In genomic region chr12:56266634-56267442, GRCh38 we compare ENCODE assay signal across 1 cellular context.
A peak's percentile ranks its signal among the peaks of the same experiment; 100 is the strongest.
TF ChIP-seq lines count a peak whose summit lies in the region.

Gene COQ10A, plus strand, starts transcription at chr12:56266942. Its CDS starts 177 bp downstream, at chr12:56267119.

TF ChIP-seq in WTC11, 78 proteins besides CTCF, POLR2A, EP300 and RAD21 (continued from another document and continues in another):
- TF ChIP-seq ZNF532 (CRISPR knock-in tag; IDR thresholded peaks at IDR 0.05; ENCODE audit: borderline replicate concordance), result no peak
- TF ChIP-seq ATF6 (CRISPR knock-in tag; IDR thresholded peaks at IDR 0.05), result no peak
- no peak for TF ChIP-seq NFE2L1 (CRISPR knock-in tag; IDR thresholded peaks at IDR 0.05)
- TF ChIP-seq PRRX2 (CRISPR knock-in tag; IDR thresholded peaks at IDR 0.05), result no peak
- no peak for TF ChIP-seq ELF4 (CRISPR knock-in tag; IDR thresholded peaks at IDR 0.05; ENCODE audit: low read depth)
- peak; percentile 87 for TF ChIP-seq KAT7 (CRISPR knock-in tag; IDR thresholded peaks at IDR 0.05; ENCODE audit: borderline replicate concordance)
- no peak for TF ChIP-seq ATF2 (CRISPR knock-in tag; IDR thresholded peaks at IDR 0.05; ENCODE audit: borderline replicate concordance, low read depth)
- TF ChIP-seq HMGA2 (CRISPR knock-in tag; IDR thresholded peaks at IDR 0.05), result no peak
- TF ChIP-seq ATF3 (CRISPR knock-in tag; conservative IDR thresholded peaks at IDR 0.05), result no peak
- TF ChIP-seq AR (CRISPR knock-in tag; IDR thresholded peaks at IDR 0.05), result no peak
- 0 out of 2 replicates have a peak, but pooled peaks have one; percentile 90 for TF ChIP-seq CBFB (CRISPR knock-in tag; IDR thresholded peaks at IDR 0.05; ENCODE audit: low read depth)
- TF ChIP-seq EMX1 (CRISPR knock-in tag; IDR thresholded peaks at IDR 0.05), result no peak
- TF ChIP-seq FOXP1 (CRISPR knock-in tag; IDR thresholded peaks at IDR 0.05; ENCODE audit: borderline replicate concordance), result peak; percentile 81
- no peak for TF ChIP-seq ERG (CRISPR knock-in tag; IDR thresholded peaks at IDR 0.05)
- TF ChIP-seq ZNF138 (CRISPR knock-in tag; conservative IDR thresholded peaks at IDR 0.05), result no peak
- no peak for TF ChIP-seq STAT6 (CRISPR knock-in tag; conservative IDR thresholded peaks at IDR 0.05; ENCODE audit: low read depth)
- peak; percentile 88; the same call in 1 of the 2 replicates for TF ChIP-seq SMAD3 (CRISPR knock-in tag; IDR thresholded peaks at IDR 0.05; ENCODE audit: borderline replicate concordance)
- TF ChIP-seq ZSCAN18 (CRISPR knock-in tag; IDR thresholded peaks at IDR 0.05), result no peak
- no peak for TF ChIP-seq PREB (CRISPR knock-in tag; IDR thresholded peaks at IDR 0.05; ENCODE audit: borderline replicate concordance)
- TF ChIP-seq PRDM15 (CRISPR knock-in tag; IDR thresholded peaks at IDR 0.05), result no peak
- TF ChIP-seq CDX4 (CRISPR knock-in tag; IDR thresholded peaks at IDR 0.05; ENCODE audit: borderline replicate concordance), result no peak
- peak; percentile 78; the same call in 1 of the 2 replicates for TF ChIP-seq HMGXB4 (CRISPR knock-in tag; IDR thresholded peaks at IDR 0.05)
- peak; percentile 79; the same call in 1 of the 2 replicates for TF ChIP-seq SP1 (CRISPR knock-in tag; conservative IDR thresholded peaks at IDR 0.05)
